In genomic region chr22:25484498-25484897, GRCh38 we compare ENCODE assay signal across 29 cellular contexts.
DNase-seq lines count a peak whose midpoint lies in the region; ATAC-seq, FAIRE-seq and TF ChIP-seq lines count a peak whose summit lies in the region.
"Had no signal": no experiment of that assay in that cellular context is flagged by ENCODE, and none has a peak within 500 bp of the region (broad histone marks: within the 10 kb centered on the region; RNA-seq: fewer than 3 reads in every experiment).

No MANE protein-coding gene starts in this region.

- no peak for FAIRE-seq in pancreas (lab: Jason Lieb, UNC)
- FAIRE-seq: G401.6 had no signal

- H3K27me3 ChIP-seq in pancreas = no peaks in the 10 kb centered on the region
- H3K27me3 ChIP-seq: BE2C, colonic mucosa, esophagus squamous epithelium, gastroesophageal sphincter, neural progenitor cell, thyroid gland had no signal

- H3K27ac Mint-ChIP-seq in T-helper 1 cell treated with Interleukin-12 subunit alpha and Interleukin-12 subunit beta and Interleukin-4 antibody, amounts not matched to agents 30 μg/mL and 1 μg/mL, for 36 hours = peak overlapping the region; percentile 34
- peak overlapping the region; percentile 90 for H3K27ac Mint-ChIP-seq in activated T-helper 1 cell treated with anti-CD3 and anti-CD28 coated beads, Interleukin-12 subunit alpha, Interleukin-12 subunit beta, Interleukin-2, Interleukin-4 antibody, amounts not matched to agents 30 ng/mL and 10 ng/mL and 1 ng/mL, durations not matched to agents 14 hours and 24 hours and 36 hours
- H3K27ac Mint-ChIP-seq: immature natural killer cell, memory B cell, neural progenitor cell had no signal

- no peaks in the 10 kb centered on the region for H3K9me3 ChIP-seq in pancreas
- H3K9me3 ChIP-seq: BE2C, colonic mucosa, esophagus squamous epithelium, gastroesophageal sphincter, thyroid gland had no signal

- H3K4me3 ChIP-seq in pancreas = no peak overlapping the region
- H3K4me3 ChIP-seq: colonic mucosa, esophagus squamous epithelium, gastroesophageal sphincter, neural progenitor cell, thyroid gland had no signal

- TF ChIP-seq CTCF in pancreas (IDR thresholded peaks at IDR 0.05) (no peak), GM20000 (IDR thresholded peaks at IDR 0.05; ENCODE audit: extremely low read depth, missing control alignments) (no peak)

- DNase-seq in activated T-cell treated with anti-CD3 and anti-CD28 coated beads for 48 hours (ENCODE audit: low read depth) (peak; percentile 38), activated T-cell treated with anti-CD3 and anti-CD28 coated beads for 4 hours (no peak), pancreas (no peak), erythroblast (lab: John Stamatoyannopoulos, UW) (no peak), GM20000 (ENCODE audit: low spot score) (no peak)
- no peak for DNase-seq in activated T-helper 1 cell treated with anti-CD3 and anti-CD28 coated beads, Interleukin-12 subunit alpha, Interleukin-12 subunit beta, Interleukin-2, Interleukin-4 antibody, amounts not matched to agents 30 ng/mL and 10 ng/mL and 1 ng/mL, durations not matched to agents 14 hours and 24 hours and 36 hours (ENCODE audit: low spot score)
- DNase-seq: activated naive CD4-positive, alpha-beta T cell treated with Interleukin-2 at 50 U/mL for 16 hours; BE2C; colonic mucosa; DMS53; esophagus squamous epithelium; GOT3; hippocampal formation; immature natural killer cell; NCI-H1436 treated with DMSO at 0.1 percent for 48 hours; NCI-H2107; NCI-H446; OCI-M1; Right ventricle myocardium superior; stimulated activated naive CD4-positive, alpha-beta T cell; T-helper 9 cell; thyroid gland had no signal

- H3K36me3 Mint-ChIP-seq in T-helper 1 cell treated with Interleukin-12 subunit alpha and Interleukin-12 subunit beta and Interleukin-4 antibody, amounts not matched to agents 30 μg/mL and 1 μg/mL, for 36 hours (ENCODE audit: low read depth) = peaks cover 29% of the 10 kb centered on the region
- peaks cover 50% of the 10 kb centered on the region for H3K36me3 Mint-ChIP-seq in activated T-helper 1 cell treated with anti-CD3 and anti-CD28 coated beads, Interleukin-12 subunit alpha, Interleukin-12 subunit beta, Interleukin-2, Interleukin-4 antibody, amounts not matched to agents 30 ng/mL and 10 ng/mL and 1 ng/mL, durations not matched to agents 14 hours and 24 hours and 36 hours (ENCODE audit: low read depth)

- intact Hi-C loops in activated T-helper 1 cell treated with anti-CD3 and anti-CD28 coated beads, Interleukin-12 subunit alpha, Interleukin-12 subunit beta, Interleukin-2, Interleukin-4 antibody, amounts not matched to agents 30 ng/mL and 10 ng/mL and 1 ng/mL, durations not matched to agents 14 hours and 24 hours and 36 hours (cut with micrococcal nuclease) = loop anchor here (1.0 to 5.0 kb wide), 4 partner anchors 10 to 492 kb away; partner anchors contain the start of gene GRK3
- intact Hi-C loops in pancreas (cut with DNase I) = no loop called here

- peaks cover 33% of the 10 kb centered on the region for H3K4me1 Mint-ChIP-seq in T-helper 1 cell treated with Interleukin-12 subunit alpha and Interleukin-12 subunit beta and Interleukin-4 antibody, amounts not matched to agents 30 μg/mL and 1 μg/mL, for 36 hours (ENCODE audit: low read depth)
- peaks cover 61% of the 10 kb centered on the region for H3K4me1 Mint-ChIP-seq in activated T-helper 1 cell treated with anti-CD3 and anti-CD28 coated beads, Interleukin-12 subunit alpha, Interleukin-12 subunit beta, Interleukin-2, Interleukin-4 antibody, amounts not matched to agents 30 ng/mL and 10 ng/mL and 1 ng/mL, durations not matched to agents 14 hours and 24 hours and 36 hours (ENCODE audit: low read depth)

- H3K4me1 ChIP-seq in pancreas = peaks cover 0 to 8% (median 0%) of the 10 kb centered on the region in 3 donors
- H3K4me1 ChIP-seq: colonic mucosa, neural progenitor cell had no signal

- 44 to 47% methylated on average over 2 of the region's 2 CpGs for WGBS in pancreas, 2 donors

- no peaks in the 10 kb centered on the region for H3K36me3 ChIP-seq in pancreas
- H3K36me3 ChIP-seq: gastroesophageal sphincter, neural progenitor cell, thyroid gland had no signal

- peak overlapping the region in 3 of 4 donors; percentile 36 to 63 (median 57) for H3K27ac ChIP-seq in pancreas
- H3K27ac ChIP-seq: colonic mucosa, esophagus squamous epithelium, neural progenitor cell had no signal

- TF ChIP-seq POLR2A in erythroblast (IDR thresholded peaks at IDR 0.05; ENCODE audit: low read length) = no peak

- ATAC-seq in pancreas = no peak
- no peak for ATAC-seq in HG03378 (IDR thresholded peaks at IDR 0.05; ENCODE audit: unreplicated experiment)
- ATAC-seq: gastroesophageal sphincter, sciatic nerve had no signal

- H3K4me3 Mint-ChIP-seq in T-helper 1 cell treated with Interleukin-12 subunit alpha and Interleukin-12 subunit beta and Interleukin-4 antibody, amounts not matched to agents 30 μg/mL and 1 μg/mL, for 36 hours = no peak overlapping the region
- H3K4me3 Mint-ChIP-seq in activated T-helper 1 cell treated with anti-CD3 and anti-CD28 coated beads, Interleukin-12 subunit alpha, Interleukin-12 subunit beta, Interleukin-2, Interleukin-4 antibody, amounts not matched to agents 30 ng/mL and 10 ng/mL and 1 ng/mL, durations not matched to agents 14 hours and 24 hours and 36 hours = no peak overlapping the region
- H3K4me3 Mint-ChIP-seq: immature natural killer cell, memory B cell, neural progenitor cell had no signal

- H3K27me3 Mint-ChIP-seq in T-helper 1 cell treated with Interleukin-12 subunit alpha and Interleukin-12 subunit beta and Interleukin-4 antibody, amounts not matched to agents 30 μg/mL and 1 μg/mL, for 36 hours (ENCODE audit: low read depth) = no peaks in the 10 kb centered on the region
- no peaks in the 10 kb centered on the region for H3K27me3 Mint-ChIP-seq in activated T-helper 1 cell treated with anti-CD3 and anti-CD28 coated beads, Interleukin-12 subunit alpha, Interleukin-12 subunit beta, Interleukin-2, Interleukin-4 antibody, amounts not matched to agents 30 ng/mL and 10 ng/mL and 1 ng/mL, durations not matched to agents 14 hours and 24 hours and 36 hours (ENCODE audit: insufficient read depth)
- H3K27me3 Mint-ChIP-seq: memory B cell had no signal

- peaks cover 4% of the 10 kb centered on the region for H3K9me3 Mint-ChIP-seq in T-helper 1 cell treated with Interleukin-12 subunit alpha and Interleukin-12 subunit beta and Interleukin-4 antibody, amounts not matched to agents 30 μg/mL and 1 μg/mL, for 36 hours
- H3K9me3 Mint-ChIP-seq in activated T-helper 1 cell treated with anti-CD3 and anti-CD28 coated beads, Interleukin-12 subunit alpha, Interleukin-12 subunit beta, Interleukin-2, Interleukin-4 antibody, amounts not matched to agents 30 ng/mL and 10 ng/mL and 1 ng/mL, durations not matched to agents 14 hours and 24 hours and 36 hours = peaks cover 23% of the 10 kb centered on the region
- H3K9me3 Mint-ChIP-seq: immature natural killer cell, neural progenitor cell had no signal
